ENCODE assay signal across 27 cellular contexts in genomic region chr5:96478983-96479382, GRCh38. TPM values are rescaled to one million over a fixed set of nuclear protein-coding genes. Genes with fewer than 3 reads are reported as not detected.
"Had no signal": no experiment of that assay in that cellular context is flagged by ENCODE, and none has a peak within 500 bp of the region (broad histone marks: within the 10 kb centered on the region; RNA-seq: fewer than 3 reads in every experiment).

No MANE protein-coding gene starts in this region.

- H3K36me3 ChIP-seq: ascending aorta, breast epithelium, SJCRH30 had no signal

- H3K4me3 ChIP-seq: ascending aorta, breast epithelium, coronary artery, PC-9, SJCRH30, SK-N-MC had no signal

- H3K27ac ChIP-seq: ascending aorta, breast epithelium, coronary artery, PC-9, RWPE1, SJCRH30, SK-N-MC had no signal

- H3K27me3 ChIP-seq: ascending aorta, breast epithelium, SJCRH30 had no signal

- DNase-seq: activated CD4-positive, alpha-beta T cell treated with anti-CD3 and anti-CD28 coated beads, Interleukin-2, amount 10 ng/mL, durations not matched to agents 24 days and 14 days; activated CD4-positive, alpha-beta T cell treated with anti-CD3 and anti-CD28 coated beads, Interleukin-2, amount 50 U/mL, for 4 hours; activated CD8-positive, alpha-beta T cell treated with anti-CD3 and anti-CD28 coated beads for 36 hours; activated effector memory CD4-positive, alpha-beta T cell treated with anti-CD3 and anti-CD28 coated beads, Interleukin-2, amount 50 U/mL, for 16 hours; activated naive CD4-positive, alpha-beta T cell treated with Interleukin-2 at 50 U/mL for 16 hours; activated naive CD8-positive, alpha-beta T cell treated with anti-CD3 and anti-CD28 coated beads, Interleukin-2, amount 10 ng/mL, durations not matched to agents 7 days and 5 days; activated T-cell treated with anti-CD3 and anti-CD28 coated beads, Interleukin-2, amount 50 U/mL, for 1 hour; activated T-cell treated with anti-CD3 and anti-CD28 coated beads, Interleukin-2, amount 50 U/mL, for 72 hours; amygdala; Karpas-422; NCI-H1436 treated with DMSO at 0.1 percent for 48 hours; NCI-H1694 treated with DMSO at 0.1 percent for 48 hours; NCI-H2081; NCI-H2171 treated with DMSO at 0.1 percent for 48 hours; NCI-H226; NCI-H526 treated with DMSO at 0.1 percent for 48 hours; PC-9; SJCRH30 had no signal

- H3K9me3 ChIP-seq: ascending aorta, breast epithelium, SJCRH30 had no signal

- ATAC-seq: activated CD8-positive, alpha-beta T cell treated with anti-CD3 and anti-CD28 coated beads for 36 hours; activated T-cell treated with anti-CD3 and anti-CD28 coated beads, Interleukin-2, amount 50 U/mL, for 72 hours; activated T-helper 17 cell treated with anti-CD3 and anti-CD28 coated beads, Interleukin-2, amount 50 U/mL, for 72 hours; Right ventricle myocardium inferior had no signal

- H3K4me1 ChIP-seq: ascending aorta, breast epithelium, SJCRH30 had no signal

RNA-seq across cellular contexts. Expression of gene PCSK1, which starts 45.9 kb away (rescaled TPM):
- total RNA-seq: activated CD4-positive, alpha-beta T cell treated with anti-CD3 and anti-CD28 coated beads, Interleukin-2, amount 10 ng/mL, durations not matched to agents 24 days and 14 days; activated CD8-positive, alpha-beta memory T cell treated with anti-CD3 and anti-CD28 coated beads for 36 hours; activated CD8-positive, alpha-beta T cell treated with anti-CD3 and anti-CD28 coated beads for 36 hours; activated naive CD8-positive, alpha-beta T cell treated with anti-CD3 and anti-CD28 coated beads, Interleukin-2, amount 10 ng/mL, durations not matched to agents 7 days and 5 days; activated T-cell treated with anti-CD3 and anti-CD28 coated beads, Interleukin-2, amount 50 U/mL, for 72 hours; activated T-helper 17 cell treated with anti-CD3 and anti-CD28 coated beads, Interleukin-2, amount 50 U/mL, for 72 hours; OCI-LY7; PC-9; SJCRH30 had no signal
